In genomic region chr15:58987501-58988010, GRCh38 we compare ENCODE assay signal across 8 cellular contexts. TPM values are rescaled to one million over a fixed set of nuclear protein-coding genes. Genes with fewer than 3 reads are reported as not detected.
DNase-seq lines count a peak whose midpoint lies in the region; TF ChIP-seq lines count a peak whose summit lies in the region.

RNF111 (plus strand) TSS chr15:58987663; CDS start chr15:59030823, 43,160 bp downstream.

- TF ChIP-seq POLR2A in stomach (IDR thresholded peaks at IDR 0.05), result peak in 1 of 4 donors; percentile 62

- TF ChIP-seq EP300 in neural cell (conservative IDR thresholded peaks at IDR 0.05; ENCODE audit: poor library complexity, severe bottlenecking) (no peak), stomach (IDR thresholded peaks at IDR 0.05) (no peak)

- H3K27me3 ChIP-seq in H7 (ENCODE audit: control insufficient read depth, insufficient read depth, low read length), result no peaks in the 10 kb centered on the region
- H3K27me3 ChIP-seq in MM.1S (replicated peaks; ENCODE audit: insufficient read depth, low read length), result no peaks in the 10 kb centered on the region; the same call in 1 of the 2 replicates
- H3K27me3 ChIP-seq in neural cell (ENCODE audit: insufficient read depth, low read depth, low read length), result no peaks in the 10 kb centered on the region
- H3K27me3 ChIP-seq in stomach, result no peaks in the 10 kb centered on the region

- H3K4me1 ChIP-seq in MM.1S (ENCODE audit: low read length) (peaks cover 8% of the 10 kb centered on the region; the same call in 1 of the 2 replicates), stomach (peaks cover 13 to 33% (median 25%) of the 10 kb centered on the region in 4 donors)

- H3K36me3 ChIP-seq in H7 (replicated peaks; ENCODE audit: control insufficient read depth, insufficient read depth, low read length), result no peaks in the 10 kb centered on the region; the same call in none of the 2 replicates
- H3K36me3 ChIP-seq in MM.1S (replicated peaks; ENCODE audit: insufficient read depth, low read length), result no peaks in the 10 kb centered on the region
- H3K36me3 ChIP-seq in neural cell (ENCODE audit: insufficient read depth, low read length), result peaks cover 7% of the 10 kb centered on the region
- peaks cover 6 to 18% (median 12%) of the 10 kb centered on the region in 4 donors for H3K36me3 ChIP-seq in stomach

- TF ChIP-seq CTCF in MM.1S (IDR thresholded peaks at IDR 0.05; ENCODE audit: low read length) (no peak), fibroblast of villous mesenchyme (IDR thresholded peaks at IDR 0.05; ENCODE audit: insufficient read depth, low read depth, low read length) (no peak), neural cell (IDR thresholded peaks at IDR 0.05; ENCODE audit: poor library complexity, severe bottlenecking) (peak; percentile 34), stomach (IDR thresholded peaks at IDR 0.05) (no peak)

- DNase-seq in ELF-1 (ENCODE audit: low read depth, low spot score) (peak; percentile 95), H7 (peak; percentile 89), MM.1S (peak; percentile 98), SIG-M5 (lab: John Stamatoyannopoulos, UW) (peak; percentile 78), activated gamma-delta T cell (lab: John Stamatoyannopoulos, UW) (peak; percentile 65), fibroblast of villous mesenchyme (ENCODE audit: low read depth) (peak; percentile 97), stomach (peak; percentile 90)

- peak within 1 kb of the TSS; percentile 98 for H2AFZ ChIP-seq in MM.1S (ENCODE audit: low read length)
- peak within 1 kb of the TSS; percentile 100 for H2AFZ ChIP-seq in neural cell (ENCODE audit: low read depth, low read length)

- no peaks in the 10 kb centered on the region for H3K9me3 ChIP-seq in MM.1S (replicated peaks; ENCODE audit: insufficient read depth, low read length)
- H3K9me3 ChIP-seq in neural cell (ENCODE audit: low read length), result no peaks in the 10 kb centered on the region
- H3K9me3 ChIP-seq in stomach, result no peaks in the 10 kb centered on the region

- intact Hi-C loops in stomach (cut with DNase I; ENCODE audit: low total_unique reads), result no loop called here

- H3K27ac ChIP-seq in MM.1S (ENCODE audit: low read length), result peak within 1 kb of the TSS; percentile 36; the same call in 1 of the 2 replicates
- H3K27ac ChIP-seq in neural cell (ENCODE audit: low read length), result peak within 1 kb of the TSS; percentile 97
- peak within 1 kb of the TSS; percentile 92 to 98 (median 94) for H3K27ac ChIP-seq in stomach

- peak; percentile 22 for TF ChIP-seq RAD21 in neural cell (conservative IDR thresholded peaks at IDR 0.05)

- H3K4me2 ChIP-seq in MM.1S (ENCODE audit: low read depth, low read length) (peak within 1 kb of the TSS; percentile 86), neural cell (ENCODE audit: low read length) (peak within 1 kb of the TSS; percentile 77)

- H3K9ac ChIP-seq in MM.1S (ENCODE audit: low read length), result peak within 1 kb of the TSS; percentile 78
- peak within 1 kb of the TSS; percentile 97 for H3K9ac ChIP-seq in neural cell (ENCODE audit: low read length)

- 0 to 2% (median 0%) methylated on average over 29 to 47 of the region's 47 CpGs for WGBS in stomach, 5 donors

- H4K20me1 ChIP-seq in MM.1S (ENCODE audit: insufficient read depth, low read length) (peaks cover 13% of the 10 kb centered on the region; the same call in 1 of the 2 replicates), neural cell (ENCODE audit: insufficient read depth) (no peaks in the 10 kb centered on the region)

- H3K79me2 ChIP-seq in MM.1S (ENCODE audit: low read length) (peaks cover 51% of the 10 kb centered on the region), neural cell (replicated peaks; ENCODE audit: insufficient read depth, low read length) (peaks cover 45% of the 10 kb centered on the region)

- no peaks in the 10 kb centered on the region for H3F3A ChIP-seq in MM.1S (ENCODE audit: insufficient read depth, low read length)
- H3F3A ChIP-seq in neural cell (ENCODE audit: insufficient read depth, low read length, poor library complexity, severe bottlenecking), result no peaks in the 10 kb centered on the region

- no peaks in the 10 kb centered on the region for H3K9me2 ChIP-seq in MM.1S (replicated peaks; ENCODE audit: insufficient read depth, low read length)
- H3K9me2 ChIP-seq in neural cell (ENCODE audit: insufficient read depth, low read length), result no peaks in the 10 kb centered on the region

- H3K4me3 ChIP-seq in H7 (ENCODE audit: insufficient read depth, low read depth, low read length), result peak within 1 kb of the TSS; percentile 96
- peak within 1 kb of the TSS; percentile 99 for H3K4me3 ChIP-seq in MM.1S (ENCODE audit: low read length)
- H3K4me3 ChIP-seq in fibroblast of villous mesenchyme (ENCODE audit: low read depth, low read length), result peak within 1 kb of the TSS; percentile 83
- peak within 1 kb of the TSS; percentile 76 for H3K4me3 ChIP-seq in neural cell (ENCODE audit: low read length)
- H3K4me3 ChIP-seq in stomach, result peak within 1 kb of the TSS; percentile 77 to 94 (median 93)

TF ChIP-seq in neural cell, 6 proteins besides CTCF, POLR2A, EP300 and RAD21:
- no peak for TF ChIP-seq SMC3 (conservative IDR thresholded peaks at IDR 0.05; ENCODE audit: poor library complexity)
- no peak for TF ChIP-seq EZH2 (IDR thresholded peaks at IDR 0.05; ENCODE audit: borderline replicate concordance, insufficient read depth, low read length, poor library complexity, severe bottlenecking)
- peak; percentile 97 for TF ChIP-seq POLR2AphosphoS5 (IDR thresholded peaks at IDR 0.05)
- peak; percentile 62 for TF ChIP-seq MXI1 (conservative IDR thresholded peaks at IDR 0.05; ENCODE audit: poor library complexity, severe bottlenecking)
- TF ChIP-seq TAF1 (IDR thresholded peaks at IDR 0.05; ENCODE audit: low read depth), result peak; percentile 55
- TF ChIP-seq, protein P1, sequence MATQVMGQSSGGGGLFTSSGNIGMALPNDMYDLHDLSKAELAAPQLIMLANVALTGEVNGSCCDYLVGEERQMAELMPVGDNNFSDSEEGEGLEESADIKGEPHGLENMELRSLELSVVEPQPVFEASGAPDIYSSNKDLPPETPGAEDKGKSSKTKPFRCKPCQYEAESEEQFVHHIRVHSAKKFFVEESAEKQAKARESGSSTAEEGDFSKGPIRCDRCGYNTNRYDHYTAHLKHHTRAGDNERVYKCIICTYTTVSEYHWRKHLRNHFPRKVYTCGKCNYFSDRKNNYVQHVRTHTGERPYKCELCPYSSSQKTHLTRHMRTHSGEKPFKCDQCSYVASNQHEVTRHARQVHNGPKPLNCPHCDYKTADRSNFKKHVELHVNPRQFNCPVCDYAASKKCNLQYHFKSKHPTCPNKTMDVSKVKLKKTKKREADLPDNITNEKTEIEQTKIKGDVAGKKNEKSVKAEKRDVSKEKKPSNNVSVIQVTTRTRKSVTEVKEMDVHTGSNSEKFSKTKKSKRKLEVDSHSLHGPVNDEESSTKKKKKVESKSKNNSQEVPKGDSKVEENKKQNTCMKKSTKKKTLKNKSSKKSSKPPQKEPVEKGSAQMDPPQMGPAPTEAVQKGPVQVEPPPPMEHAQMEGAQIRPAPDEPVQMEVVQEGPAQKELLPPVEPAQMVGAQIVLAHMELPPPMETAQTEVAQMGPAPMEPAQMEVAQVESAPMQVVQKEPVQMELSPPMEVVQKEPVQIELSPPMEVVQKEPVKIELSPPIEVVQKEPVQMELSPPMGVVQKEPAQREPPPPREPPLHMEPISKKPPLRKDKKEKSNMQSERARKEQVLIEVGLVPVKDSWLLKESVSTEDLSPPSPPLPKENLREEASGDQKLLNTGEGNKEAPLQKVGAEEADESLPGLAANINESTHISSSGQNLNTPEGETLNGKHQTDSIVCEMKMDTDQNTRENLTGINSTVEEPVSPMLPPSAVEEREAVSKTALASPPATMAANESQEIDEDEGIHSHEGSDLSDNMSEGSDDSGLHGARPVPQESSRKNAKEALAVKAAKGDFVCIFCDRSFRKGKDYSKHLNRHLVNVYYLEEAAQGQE (IDR thresholded peaks at IDR 0.05; ENCODE audit: borderline replicate concordance), result peak; percentile 63

RNA-seq across cellular contexts. Expression of gene RNF111, which starts in this region (rescaled TPM):
- 13.8 and 19.0 TPM in 2 replicates for total RNA-seq in H7 (2014; rRNA removed; shearing (Covaris generic))
- 24.5 and 35.0 TPM in 2 replicates for total RNA-seq in fibroblast of villous mesenchyme
- 20.8 and 25.8 TPM in 2 replicates for polyA plus RNA-seq in neural cell
- polyA minus RNA-seq in neural cell, result 52.1 and 67.0 TPM in 2 replicates
- 10 to 100 TPM in 4 of 5 donors, 1 to 10 TPM in 1; 8.4 to 37.1 (median 22.8) TPM for total RNA-seq in stomach
- polyA plus RNA-seq in stomach, result 1 to 10 TPM; 4.3 to 7.2 (median 4.6) TPM

Comparison
In these comparisons a context has a peak if more than half of its experiments do, and no peak if none do; other contexts are left out.
1. Peak in every context shown above with its lines: DNase-seq, H3K4me3 ChIP-seq and H3K27ac ChIP-seq.
2. H3K27ac ChIP-seq: peak in every context shown above with its lines; median percentile 97 in neural cell; 94 in stomach; 36 in MM.1S.